Comparison of ENCODE assay signal across 13 cellular contexts in the genomic region with DNA sequence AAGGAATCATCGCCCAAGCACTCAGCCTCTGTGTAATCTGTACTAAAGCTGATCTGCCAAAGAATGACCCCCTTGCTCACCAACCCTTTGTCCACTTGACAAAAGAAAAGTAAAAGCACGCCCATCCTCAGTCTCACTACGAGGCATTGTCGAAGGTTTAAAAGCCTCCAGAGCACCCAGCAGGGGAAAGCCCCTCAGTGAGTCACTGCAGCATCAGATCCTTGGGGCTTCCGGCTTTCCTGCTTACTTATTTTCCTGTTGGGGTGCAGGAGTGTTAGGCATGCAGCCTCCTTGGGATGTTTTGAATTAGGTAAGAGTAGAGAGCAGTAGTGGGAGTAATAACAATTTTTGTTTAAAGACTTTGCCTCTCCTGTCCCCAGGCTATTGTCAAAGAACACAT.
DNase-seq lines count a peak whose midpoint lies in the region; ATAC-seq and TF ChIP-seq lines count a peak whose summit lies in the region.
"Had no signal": no experiment of that assay in that cellular context is flagged by ENCODE, and none has a peak within 500 bp of the region (broad histone marks: within the 10 kb centered on the region; RNA-seq: fewer than 3 reads in every experiment).

No MANE protein-coding gene starts in this region.

- no peaks in the 10 kb centered on the region for H3K9me3 ChIP-seq in HAP-1
- H3K9me3 ChIP-seq in CD4-positive, alpha-beta T cell (ENCODE audit: control insufficient read depth, low read length): no peaks in the 10 kb centered on the region

- H3K4me3 ChIP-seq in kidney epithelial cell (ENCODE audit: low read depth, low read length): no peak overlapping the region
- H3K4me3 ChIP-seq in HAP-1: no peak overlapping the region

- no peaks in the 10 kb centered on the region for H3K9me3 Mint-ChIP-seq in naive thymus-derived CD8-positive, alpha-beta T cell
- H3K9me3 Mint-ChIP-seq in CD4-positive, alpha-beta T cell: no peaks in the 10 kb centered on the region
- H3K9me3 Mint-ChIP-seq: activated B cell treated with CpG ODN at 0.5 μM for 24 hours; activated naive CD8-positive, alpha-beta T cell treated with anti-CD3 and anti-CD28 coated beads, Interleukin-2, amount 10 ng/mL, durations not matched to agents 7 days and 5 days; stimulated activated naive CD8-positive, alpha-beta T cell treated with anti-CD3 and anti-CD28 coated beads, Interleukin-15, Interleukin-2, amounts not matched to agents 100 ng/mL and 50 ng/mL, for 24 hours had no signal

- H3K4me3 Mint-ChIP-seq in naive thymus-derived CD8-positive, alpha-beta T cell: no peak overlapping the region
- H3K4me3 Mint-ChIP-seq in CD4-positive, alpha-beta T cell: no peak overlapping the region
- H3K4me3 Mint-ChIP-seq: activated B cell treated with CpG ODN at 0.5 μM for 24 hours; activated naive CD8-positive, alpha-beta T cell treated with anti-CD3 and anti-CD28 coated beads, Interleukin-2, amount 10 ng/mL, durations not matched to agents 7 days and 5 days; stimulated activated naive CD8-positive, alpha-beta T cell treated with anti-CD3 and anti-CD28 coated beads, Interleukin-15, Interleukin-2, amounts not matched to agents 100 ng/mL and 50 ng/mL, for 24 hours had no signal

- H3K27ac Mint-ChIP-seq in naive thymus-derived CD8-positive, alpha-beta T cell: no peak overlapping the region
- H3K27ac Mint-ChIP-seq in CD4-positive, alpha-beta T cell: no peak overlapping the region
- H3K27ac Mint-ChIP-seq: activated B cell treated with CpG ODN at 0.5 μM for 24 hours; activated naive CD8-positive, alpha-beta T cell treated with anti-CD3 and anti-CD28 coated beads, Interleukin-2, amount 10 ng/mL, durations not matched to agents 7 days and 5 days; stimulated activated naive CD8-positive, alpha-beta T cell treated with anti-CD3 and anti-CD28 coated beads, Interleukin-15, Interleukin-2, amounts not matched to agents 100 ng/mL and 50 ng/mL, for 24 hours had no signal

- no peaks in the 10 kb centered on the region for H3K4me1 ChIP-seq in HAP-1

- DNase-seq in Caki2 (ENCODE audit: low read depth) (peak; percentile 47), amniotic epithelial cell (ENCODE audit: low read depth) (peak; percentile 59), kidney epithelial cell (ENCODE audit: low read depth) (peak; percentile 52), HAP-1 (ENCODE audit: low spot score in 2 of 2) (no peak)
- no peak for DNase-seq in naive thymus-derived CD8-positive, alpha-beta T cell
- DNase-seq in CD4-positive, alpha-beta T cell: no peak
- DNase-seq: activated B cell treated with CpG ODN at 0.5 μM for 24 hours; activated naive CD8-positive, alpha-beta T cell treated with anti-CD3 and anti-CD28 coated beads, Interleukin-2, amount 10 ng/mL, durations not matched to agents 7 days and 5 days; DMS53; NCI-H524 had no signal

- intact Hi-C loops in CD4-positive, alpha-beta T cell (cut with DNase I, micrococcal nuclease): no loop called here

- in situ Hi-C loops in Caki2 (cut with HindIII; ENCODE audit: low pct_unique_long_range_greater_than_20kb, low sequenced_read_pairs): no loop called here
- in situ Hi-C loops in HAP-1 (cut with MboI; ENCODE audit: low sequenced_read_pairs): no loop called here

- no peaks in the 10 kb centered on the region for H3K4me1 Mint-ChIP-seq in naive thymus-derived CD8-positive, alpha-beta T cell
- H3K4me1 Mint-ChIP-seq in CD4-positive, alpha-beta T cell (ENCODE audit: low read depth): no peaks in the 10 kb centered on the region
- H3K4me1 Mint-ChIP-seq: activated B cell treated with CpG ODN at 0.5 μM for 24 hours; activated naive CD8-positive, alpha-beta T cell treated with anti-CD3 and anti-CD28 coated beads, Interleukin-2, amount 10 ng/mL, durations not matched to agents 7 days and 5 days had no signal

- no peaks in the 10 kb centered on the region for H3K36me3 Mint-ChIP-seq in naive thymus-derived CD8-positive, alpha-beta T cell
- H3K36me3 Mint-ChIP-seq in CD4-positive, alpha-beta T cell (ENCODE audit: low read depth): no peaks in the 10 kb centered on the region
- H3K36me3 Mint-ChIP-seq: activated naive CD8-positive, alpha-beta T cell treated with anti-CD3 and anti-CD28 coated beads, Interleukin-2, amount 10 ng/mL, durations not matched to agents 7 days and 5 days had no signal

- no peaks in the 10 kb centered on the region for H3K27me3 ChIP-seq in kidney epithelial cell (ENCODE audit: control insufficient read depth, insufficient read depth, low read length)
- no peaks in the 10 kb centered on the region; the same call in 1 of the 2 replicates for H3K27me3 ChIP-seq in HAP-1 (ENCODE audit: low read depth)
- H3K27me3 ChIP-seq in CD4-positive, alpha-beta T cell (ENCODE audit: control insufficient read depth, insufficient read depth, low read length): peaks cover 8% of the 10 kb centered on the region

- CTCF ChIA-PET in CD4-positive, alpha-beta T cell (lab: Charles Lee): no interaction called here

- ATAC-seq in HG02798 (IDR thresholded peaks at IDR 0.05; ENCODE audit: poor library complexity, unreplicated experiment): peak; percentile 76
- ATAC-seq in naive thymus-derived CD8-positive, alpha-beta T cell: no peak
- ATAC-seq in CD4-positive, alpha-beta T cell (ENCODE audit: poor library complexity): no peak
- no peak for ATAC-seq in HG02678 (IDR thresholded peaks at IDR 0.05; ENCODE audit: unreplicated experiment)

- POLR2A ChIA-PET in naive thymus-derived CD8-positive, alpha-beta T cell (lab: Charles Lee): no interaction called here
- POLR2A ChIA-PET in CD4-positive, alpha-beta T cell (lab: Charles Lee): no interaction called here

- TF ChIP-seq CTCF in kidney epithelial cell (IDR thresholded peaks at IDR 0.05; ENCODE audit: insufficient read depth, low read length, poor library complexity, severe bottlenecking): no peak
- TF ChIP-seq CTCF in CD4-positive, alpha-beta T cell (IDR thresholded peaks at IDR 0.05): no peak

- H3K27me3 Mint-ChIP-seq in naive thymus-derived CD8-positive, alpha-beta T cell: peaks cover 10 to 49% (median 29%) of the 10 kb centered on the region in 5 donors
- H3K27me3 Mint-ChIP-seq in CD4-positive, alpha-beta T cell: peaks cover 17% of the 10 kb centered on the region

- H3K36me3 ChIP-seq in kidney epithelial cell (ENCODE audit: control insufficient read depth, insufficient read depth, low read length) (no peaks in the 10 kb centered on the region), HAP-1 (replicated peaks) (no peaks in the 10 kb centered on the region)

- H3K27ac ChIP-seq in CD4-positive, alpha-beta T cell (ENCODE audit: low read depth, low read length): no peak overlapping the region

Comparison
In these comparisons a context has a peak if more than half of its experiments do, and no peak if none do; other contexts are left out.
1. DNase-seq: peak in Caki2 (single experiment), amniotic epithelial cell (single experiment) and kidney epithelial cell (single experiment); none in naive thymus-derived CD8-positive, alpha-beta T cell (0 of 10), HAP-1 (0 of 2) and CD4-positive, alpha-beta T cell (0 of 10).